Comparison of ENCODE assay signal across 22 cellular contexts in the genomic region with DNA sequence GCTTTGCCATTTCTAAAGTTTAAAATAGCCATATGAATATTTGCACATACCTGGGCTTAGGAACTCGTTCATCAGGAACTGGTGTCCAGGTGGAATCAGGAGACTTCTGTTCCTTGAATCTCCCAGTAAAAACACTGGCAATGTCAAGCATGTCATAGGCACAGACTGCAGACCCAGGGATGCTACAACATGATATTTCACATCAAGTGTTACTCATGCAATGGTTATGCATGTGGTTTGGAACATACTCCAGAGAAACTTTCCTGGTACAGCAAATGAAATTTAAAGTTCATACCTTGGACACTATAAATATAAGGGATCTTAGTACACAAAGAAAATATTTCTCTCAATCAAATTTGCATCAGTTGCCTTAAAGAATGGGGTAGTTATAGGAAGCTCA.
DNase-seq lines count a peak whose midpoint lies in the region; ATAC-seq, FAIRE-seq and TF ChIP-seq lines count a peak whose summit lies in the region.
"Had no signal": no experiment of that assay in that cellular context is flagged by ENCODE, and none has a peak within 500 bp of the region (broad histone marks: within the 10 kb centered on the region; RNA-seq: fewer than 3 reads in every experiment).

No MANE protein-coding gene starts in this region.

- H4K20me1 ChIP-seq in H1 (replicated peaks in 1 of 2; ENCODE audit: control insufficient read depth in 1 of 2, insufficient read depth in 2 of 2, low read length in 2 of 2), result peaks cover 2 to 3% of the 10 kb centered on the region in 2 experiments

- H3K9ac ChIP-seq in H1 (replicated peaks in 1 of 4; ENCODE audit: extremely low read depth in 1 of 4, low read depth in 3 of 4, low read length in 3 of 4) (no peak overlapping the region), mesenchymal stem cell (ENCODE audit: low read length) (no peak overlapping the region)

- H3K9me3 ChIP-seq in H1 (ENCODE audit: insufficient read depth in 2 of 2, low read depth in 1 of 2, low read length in 1 of 2), result no peaks in the 10 kb centered on the region
- H3K9me3 ChIP-seq in mesenchymal stem cell (ENCODE audit: control insufficient read depth, low read length), result peaks cover 6% of the 10 kb centered on the region
- H3K9me3 ChIP-seq in sigmoid colon, result no peaks in the 10 kb centered on the region

- H4K5ac ChIP-seq in H1 (ENCODE audit: insufficient read length, low read depth, low read length), result no peak overlapping the region

- TF ChIP-seq POLR2A in H1 (IDR thresholded peaks at IDR 0.05; ENCODE audit: control extremely low read depth in 1 of 2, low read depth in 2 of 2, low read length in 2 of 2) (peak in 1 of 2 experiments; percentile 38; a peak in 2 of 3 replicates), sigmoid colon (IDR thresholded peaks at IDR 0.05) (no peak)

- WGBS in H1 (ENCODE audit: extremely low coverage in 1 of 2, insufficient coverage in 1 of 2, insufficient read length in 1 of 2, insufficient replicate concordance in 2 of 2, low coverage in 1 of 2, low lambda C conversion rate in 2 of 2, missing lambda C conversion rate in 1 of 2), 2 experiments, result 91% methylated on average over 1 of the region's 1 CpG; no CpG with 5 or more reads in 1 of the 2 experiments
- WGBS in mesenchymal stem cell, result 88% methylated on average over 1 of the region's 1 CpG
- WGBS in sigmoid colon, 2 donors, result 91% methylated on average over 1 of the region's 1 CpG

- H3K14ac ChIP-seq in H1 (ENCODE audit: insufficient read length) (no peak overlapping the region), mesenchymal stem cell (ENCODE audit: low read length in 2 of 2) (no peak overlapping the region)

- H3K4ac ChIP-seq in H1 (replicated peaks; ENCODE audit: insufficient read length, low read depth, low read length) (no peak overlapping the region), mesenchymal stem cell (ENCODE audit: low read depth in 1 of 2, low read length in 2 of 2) (no peak overlapping the region)

- TF ChIP-seq EP300 in H1 (IDR thresholded peaks at IDR 0.05; ENCODE audit: borderline replicate concordance in 1 of 2, low read depth in 2 of 2, low read length in 2 of 2) (no peak), sigmoid colon (IDR thresholded peaks at IDR 0.05) (no peak)

- no peaks in the 10 kb centered on the region; a peak in 1 of 4 replicates for H3K79me2 ChIP-seq in H1 (ENCODE audit: control insufficient read depth in 1 of 2, insufficient read depth in 2 of 2, low read length in 2 of 2)

- H2BK12ac ChIP-seq in H1 (ENCODE audit: low read depth, low read length) (no peak overlapping the region), mesenchymal stem cell (ENCODE audit: low read length in 2 of 2) (no peak overlapping the region)

- H3K4me1 ChIP-seq in H1 (replicated peaks in 1 of 4; ENCODE audit: control insufficient read depth in 3 of 4, insufficient read depth in 4 of 4, low read length in 3 of 4), result no peaks in the 10 kb centered on the region
- H3K4me1 ChIP-seq in mesenchymal stem cell (ENCODE audit: control insufficient read depth, insufficient read depth, low read depth, low read length), result no peaks in the 10 kb centered on the region
- H3K4me1 ChIP-seq in sigmoid colon, result no peaks in the 10 kb centered on the region
- H3K4me1 ChIP-seq: gastroesophageal sphincter had no signal

- POLR2A ChIA-PET in H1 (lab: Charles Lee; ENCODE audit: partially characterized antibody), result interaction anchor here (2.6 kb wide), 1 partner anchor 11 kb away, joined by 8 read pairs; no protein-coding TSS in a partner anchor

- no peak overlapping the region for H4K8ac ChIP-seq in H1 (ENCODE audit: extremely low read depth, insufficient read depth, low read length)
- no peak overlapping the region for H4K8ac ChIP-seq in mesenchymal stem cell (ENCODE audit: low read length)

- peak; percentile 37 for DNase-seq in ELR (ENCODE audit: low read depth)
- peak; percentile 50 for DNase-seq in RPMI7951 (ENCODE audit: low read depth)
- no peak for DNase-seq in H1 (ENCODE audit: low read depth in 1 of 2, low spot score in 2 of 2)
- peak; percentile 19 for DNase-seq in mesenchymal stem cell
- DNase-seq in central memory CD4-positive, alpha-beta T cell, result no peak
- DNase-seq in sigmoid colon, result no peak
- DNase-seq: ACHN; activated B cell treated with CpG ODN at 0.5 μM for 24 hours; activated CD8-positive, alpha-beta T cell treated with anti-CD3 and anti-CD28 coated beads for 36 hours; anterior cingulate cortex; kidney glomerular epithelial cell; naive thymus-derived CD8-positive, alpha-beta T cell; NCI-H1105 treated with DMSO at 0.1 percent for 48 hours; NCI-H2081 treated with DMSO at 0.1 percent for 48 hours had no signal

- H2BK15ac ChIP-seq in H1 (ENCODE audit: low read length), result no peak overlapping the region
- H2BK15ac ChIP-seq in mesenchymal stem cell (ENCODE audit: low read depth, poor library complexity, severe bottlenecking), result no peak overlapping the region

- H3K23ac ChIP-seq in H1 (ENCODE audit: insufficient read length) (no peak overlapping the region), mesenchymal stem cell (ENCODE audit: low read length in 2 of 2) (no peak overlapping the region)

- H3K18ac ChIP-seq in H1 (ENCODE audit: extremely low read depth, low read length) (no peak overlapping the region), mesenchymal stem cell (ENCODE audit: low read depth in 1 of 2, low read length in 2 of 2) (no peak overlapping the region)

- H3K36me3 ChIP-seq in H1 (ENCODE audit: control insufficient read depth in 2 of 4, insufficient read depth in 4 of 4, low read length in 3 of 4) (peaks cover 60 to 100% (median 80%) of the 10 kb centered on the region in 4 experiments), mesenchymal stem cell (ENCODE audit: control insufficient read depth in 1 of 2, insufficient read depth in 2 of 2, low read depth in 1 of 2, low read length in 2 of 2) (peaks cover 0 to 8% of the 10 kb centered on the region in 2 experiments), sigmoid colon (peaks cover 10 to 80% (median 30%) of the 10 kb centered on the region in 4 donors)

- H2BK120ac ChIP-seq in H1 (replicated peaks; ENCODE audit: low read depth, low read length) (no peak overlapping the region), mesenchymal stem cell (ENCODE audit: low read depth, low read length) (no peak overlapping the region)

- H3K79me1 ChIP-seq in H1 (ENCODE audit: low read depth, low read length) (peaks cover 3% of the 10 kb centered on the region; the same call in 1 of the 2 replicates), mesenchymal stem cell (replicated peaks; ENCODE audit: low read length, poor library complexity, severe bottlenecking) (no peaks in the 10 kb centered on the region)

- no peak for FAIRE-seq in H1 (lab: Jason Lieb, UNC)
- FAIRE-seq: GM12891, H54 had no signal

- no peaks in the 10 kb centered on the region for H3K23me2 ChIP-seq in H1 (ENCODE audit: low read depth, low read length)

- intact Hi-C loops in sigmoid colon (cut with DNase I), result no loop called here

- no peak overlapping the region for H3K56ac ChIP-seq in H1 (replicated peaks; ENCODE audit: insufficient read length, low read depth, low read length)

- H2AK5ac ChIP-seq in H1 (ENCODE audit: low read depth, low read length) (no peak overlapping the region), mesenchymal stem cell (ENCODE audit: low read length, severe bottlenecking) (no peak overlapping the region)

- no peak for TF ChIP-seq RAD21 in H1 (IDR thresholded peaks at IDR 0.05 in 1 of 2, conservative IDR thresholded peaks at IDR 0.05 in 1 of 2; ENCODE audit: low read depth in 2 of 2, low read length in 2 of 2)

- H3K27me3 ChIP-seq in H1 (replicated peaks in 1 of 4; ENCODE audit: control insufficient read depth in 3 of 4, extremely low read depth in 1 of 4, insufficient read depth in 3 of 4, low read length in 3 of 4) (no peaks in the 10 kb centered on the region), mesenchymal stem cell (ENCODE audit: control insufficient read depth in 1 of 2, insufficient read depth in 1 of 2, low read length in 2 of 2) (no peaks in the 10 kb centered on the region), sigmoid colon (no peaks in the 10 kb centered on the region)
- H3K27me3 ChIP-seq: gastroesophageal sphincter had no signal

- H3K4me2 ChIP-seq in H1 (ENCODE audit: insufficient read depth in 1 of 2, low read depth in 2 of 2, low read length in 2 of 2) (no peak overlapping the region), mesenchymal stem cell (ENCODE audit: low read length, poor library complexity, severe bottlenecking) (no peak overlapping the region)

- ATAC-seq in HG02610 (IDR thresholded peaks at IDR 0.05; ENCODE audit: unreplicated experiment), result no peak
- ATAC-seq in GM21447 (IDR thresholded peaks at IDR 0.05; ENCODE audit: unreplicated experiment), result no peak
- ATAC-seq: activated CD8-positive, alpha-beta T cell treated with anti-CD3 and anti-CD28 coated beads for 36 hours; gastroesophageal sphincter; naive thymus-derived CD8-positive, alpha-beta T cell; sciatic nerve; stimulated activated effector memory CD8-positive, alpha-beta T cell treated with anti-CD3 and anti-CD28 coated beads, Interleukin-12 subunit alpha, Interleukin-12 subunit beta, amount 100 ng/mL, for 72 hours had no signal

- H3K27ac ChIP-seq in H1 (ENCODE audit: low read depth, low read length) (no peak overlapping the region), mesenchymal stem cell (ENCODE audit: low read length, poor library complexity, severe bottlenecking) (no peak overlapping the region), sigmoid colon (no peak overlapping the region)
- H3K27ac ChIP-seq: coronary artery, gastroesophageal sphincter had no signal

- no peak overlapping the region for H2AFZ ChIP-seq in H1 (ENCODE audit: low read length)
- no peak overlapping the region for H2AFZ ChIP-seq in mesenchymal stem cell (ENCODE audit: low read depth, low read length)

- H3K4me3 ChIP-seq in H1 (ENCODE audit: extremely low read depth in 1 of 4, insufficient read depth in 2 of 4, low read depth in 3 of 4, low read length in 4 of 4) (no peak overlapping the region), mesenchymal stem cell (ENCODE audit: insufficient read depth in 1 of 2, low read depth in 1 of 2, low read length in 2 of 2) (no peak overlapping the region), sigmoid colon (no peak overlapping the region)
- H3K4me3 ChIP-seq: coronary artery, gastroesophageal sphincter had no signal

- no peak overlapping the region for H4K91ac ChIP-seq in H1 (replicated peaks; ENCODE audit: insufficient read length, low read length)
- H4K91ac ChIP-seq in mesenchymal stem cell (ENCODE audit: low read length), result no peak overlapping the region

- no peak for TF ChIP-seq CTCF in H1 (IDR thresholded peaks at IDR 0.05; ENCODE audit: control extremely low read depth in 1 of 3, insufficient read depth in 1 of 3, low read depth in 1 of 3, low read length in 3 of 3)
- no peak for TF ChIP-seq CTCF in sigmoid colon (IDR thresholded peaks at IDR 0.05)

- H2BK5ac ChIP-seq in H1 (ENCODE audit: low read depth, low read length), result no peak overlapping the region
- H2BK5ac ChIP-seq in mesenchymal stem cell (ENCODE audit: low read depth, low read length, poor library complexity, severe bottlenecking), result no peak overlapping the region

- CTCF ChIA-PET in H1 (lab: Charles Lee; ENCODE audit: partially characterized antibody), result no interaction called here

- H2BK20ac ChIP-seq in H1 (ENCODE audit: low read length), result no peak overlapping the region

TF ChIP-seq in H1, 55 proteins besides CTCF, POLR2A, EP300 and RAD21:
- TF ChIP-seq POLR2AphosphoS5 (IDR thresholded peaks at IDR 0.05; ENCODE audit: low read depth, low read length), result peak; percentile 67; the same call in 1 of the 2 replicates
- TF ChIP-seq BRCA1 (IDR thresholded peaks at IDR 0.05; ENCODE audit: low read depth, low read length), result no peak

Comparison
In these comparisons a context has a peak if more than half of its experiments do, and no peak if none do; other contexts are left out.
1. DNase-seq: peak in ELR (single experiment), RPMI7951 (single experiment) and mesenchymal stem cell (single experiment); none in H1 (0 of 2), central memory CD4-positive, alpha-beta T cell (single experiment) and sigmoid colon (single experiment).